23 cellular contexts compared by ENCODE assay signal in genomic region chr4:2367626-2368025, GRCh38. TPM values are rescaled to one million over a fixed set of nuclear protein-coding genes. Genes with fewer than 3 reads are reported as not detected.
"Had no signal": no experiment of that assay in that cellular context is flagged by ENCODE, and none has a peak within 500 bp of the region (broad histone marks: within the 10 kb centered on the region; RNA-seq: fewer than 3 reads in every experiment).

No MANE protein-coding gene starts in this region.

- H3K27ac Mint-ChIP-seq: activated naive CD8-positive, alpha-beta T cell treated with anti-CD3 and anti-CD28 coated beads, Interleukin-2, amount 50 U/mL, for 24 hours; activated T-helper 2 cell treated with anti-CD3 and anti-CD28 coated beads, Interferon-gamma antibody, Interleukin-2, Interleukin-4, amounts not matched to agents 10 μg/mL and 5 μg/mL and 100 μg/mL, durations not matched to agents 14 hours and 24 hours and 36 hours; nephron progenitor cell had no signal

- H3K27ac ChIP-seq: colonic mucosa, heart left ventricle, thyroid gland had no signal

- H3K27me3 Mint-ChIP-seq: activated naive CD8-positive, alpha-beta T cell treated with anti-CD3 and anti-CD28 coated beads, Interleukin-2, amount 50 U/mL, for 24 hours had no signal

- DNase-seq: activated CD4-positive, alpha-beta T cell treated with anti-CD3 and anti-CD28 coated beads for 4 hours; activated CD4-positive, alpha-beta T cell treated with anti-CD3 and anti-CD28 coated beads, Interleukin-2, amount 50 U/mL, for 48 hours; activated CD4-positive, CD25-positive, alpha-beta regulatory T cell; activated CD8-positive, alpha-beta memory T cell treated with anti-CD3 and anti-CD28 coated beads, Interleukin-2, amount 50 U/mL, for 48 hours; activated naive CD4-positive, alpha-beta T cell treated with anti-CD3 and anti-CD28 coated beads, Interleukin-2, amount 50 U/mL, for 16 hours; activated naive CD8-positive, alpha-beta T cell treated with anti-CD3 and anti-CD28 coated beads, Interleukin-2, amount 50 U/mL, for 24 hours; activated T-cell treated with anti-CD3 and anti-CD28 coated beads, Interleukin-2, amount 50 U/mL, for 4 hours; colonic mucosa; mesenchymal stem cell; nephron progenitor cell; stimulated activated CD4-positive, alpha-beta T cell treated with anti-CD3 and anti-CD28 coated beads, Interleukin-4, amount 100 ng/mL, for 1 hour; stimulated activated naive CD4-positive, alpha-beta T cell; T1000; thyroid gland had no signal

- H3K9me3 Mint-ChIP-seq: activated naive CD8-positive, alpha-beta T cell treated with anti-CD3 and anti-CD28 coated beads, Interleukin-2, amount 50 U/mL, for 24 hours had no signal

- H3K4me3 Mint-ChIP-seq: activated naive CD8-positive, alpha-beta T cell treated with anti-CD3 and anti-CD28 coated beads, Interleukin-2, amount 50 U/mL, for 24 hours; activated T-cell treated with anti-CD3 and anti-CD28 coated beads, Interleukin-2, amount 50 U/mL, for 4 hours; nephron progenitor cell had no signal

- ATAC-seq: activated naive CD8-positive, alpha-beta T cell treated with anti-CD3 and anti-CD28 coated beads, Interleukin-2, amount 50 U/mL, for 24 hours; activated T-cell treated with anti-CD3 and anti-CD28 coated beads, Interleukin-2, amount 50 U/mL, for 4 hours; heart left ventricle; mucosa of descending colon had no signal

RNA-seq across cellular contexts. Expression of gene CFAP99, which starts 51.1 kb away (rescaled TPM):
- total RNA-seq: activated CD8-positive, alpha-beta memory T cell treated with anti-CD3 and anti-CD28 coated beads for 36 hours; activated T-cell treated with anti-CD3 and anti-CD28 coated beads, Interleukin-2, amount 50 U/mL, for 4 hours; activated T-helper 2 cell treated with anti-CD3 and anti-CD28 coated beads, Interferon-gamma antibody, Interleukin-2, Interleukin-4, amounts not matched to agents 10 μg/mL and 5 μg/mL and 100 μg/mL, durations not matched to agents 14 hours and 24 hours and 36 hours; cardiac septum; epithelial cell of proximal tubule; fibroblast of villous mesenchyme; heart left ventricle; T-helper 1 cell treated with Interleukin-12 subunit alpha and Interleukin-12 subunit beta and Interleukin-4 antibody, amounts not matched to agents 30 ng/mL and 1 ng/mL, for 36 hours; ureter had no signal
